In the genomic region with DNA sequence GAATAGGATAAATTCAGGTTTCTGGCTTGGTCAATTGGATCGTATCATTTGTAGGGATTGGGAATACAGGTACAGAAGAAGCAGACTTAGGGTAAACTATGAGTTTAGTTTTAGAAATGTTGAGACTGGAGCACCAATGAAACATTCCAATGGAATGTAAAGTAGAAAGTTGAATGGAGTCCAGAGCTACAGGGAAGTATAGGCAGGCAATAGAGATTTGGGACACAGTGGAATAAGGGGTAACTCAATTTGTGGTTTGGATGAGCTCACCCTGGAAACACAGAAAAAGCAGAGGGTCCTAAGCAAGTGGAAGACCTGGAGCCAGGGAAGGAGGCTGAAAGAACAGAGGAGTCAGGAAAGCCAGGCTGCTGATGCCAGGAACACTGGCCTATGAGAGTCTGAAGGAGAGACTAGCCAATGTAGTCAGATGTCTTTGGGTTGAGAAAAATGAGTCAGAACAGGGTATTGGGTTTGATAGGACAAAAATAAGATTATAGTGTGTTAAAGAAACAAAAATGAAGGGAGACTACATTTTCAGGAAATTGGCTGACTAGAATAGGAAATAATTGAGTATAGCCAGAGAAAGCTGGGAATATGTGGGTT, we compare ENCODE assay signal across 16 cellular contexts.
DNase-seq lines count a peak whose midpoint lies in the region; ATAC-seq, FAIRE-seq and TF ChIP-seq lines count a peak whose summit lies in the region.
"Had no signal": no experiment of that assay in that cellular context is flagged by ENCODE, and none has a peak within 500 bp of the region (broad histone marks: within the 10 kb centered on the region; RNA-seq: fewer than 3 reads in every experiment).

No MANE protein-coding gene starts in this region.

- TF ChIP-seq CTCF in bronchial epithelial cell (IDR thresholded peaks at IDR 0.05; ENCODE audit: insufficient read depth, low read length, severe bottlenecking) (no peak), CD14-positive monocyte (IDR thresholded peaks at IDR 0.05) (no peak), colonic mucosa (IDR thresholded peaks at IDR 0.05) (no peak)

- POLR2A ChIA-PET in CD8-positive, alpha-beta memory T cell (lab: Charles Lee), result no interaction called here
- POLR2A ChIA-PET in naive thymus-derived CD8-positive, alpha-beta T cell (lab: Charles Lee), result no interaction called here

- H3K27ac ChIP-seq in CD8-positive, alpha-beta memory T cell (ENCODE audit: low read depth, low read length), result no peak overlapping the region
- H3K27ac ChIP-seq in colonic mucosa, result no peak overlapping the region
- H3K27ac ChIP-seq: C4-2B, thoracic aorta had no signal

- H3K4me3 ChIP-seq in CD8-positive, alpha-beta memory T cell (ENCODE audit: low read length), result no peak overlapping the region
- H3K4me3 ChIP-seq in bronchial epithelial cell (ENCODE audit: low read depth, low read length) (no peak overlapping the region), colonic mucosa (no peak overlapping the region)
- H3K4me3 ChIP-seq: thoracic aorta had no signal

- H3K27ac Mint-ChIP-seq in CD8-positive, alpha-beta memory T cell, result peak overlapping the region in 6 of 8 donors; percentile 20 to 73 (median 46)
- peak overlapping the region in 8 of 10 donors; percentile 18 to 81 (median 62) for H3K27ac Mint-ChIP-seq in naive thymus-derived CD8-positive, alpha-beta T cell
- no peak overlapping the region for H3K27ac Mint-ChIP-seq in CD14-positive monocyte
- H3K27ac Mint-ChIP-seq: activated T-helper 2 cell treated with anti-CD3 and anti-CD28 coated beads, Interferon-gamma antibody, Interleukin-2, Interleukin-4, amounts not matched to agents 10 μg/mL and 5 μg/mL and 100 μg/mL, durations not matched to agents 14 hours and 24 hours and 36 hours; naive B cell had no signal

- CTCF ChIA-PET in CD8-positive, alpha-beta memory T cell (lab: Charles Lee), result no interaction called here

- no peak for DNase-seq in CD8-positive, alpha-beta memory T cell
- peak; percentile 54 for DNase-seq in HT1080 (ENCODE audit: low read depth)
- DNase-seq in bronchial epithelial cell (ENCODE audit: low read depth), result peak; percentile 60
- DNase-seq in naive thymus-derived CD8-positive, alpha-beta T cell, result no peak
- no peak for DNase-seq in T-helper 1 cell
- no peak for DNase-seq in CD14-positive monocyte (ENCODE audit: low spot score)
- DNase-seq in colonic mucosa, result no peak
- DNase-seq: activated CD8-positive, alpha-beta memory T cell treated with anti-CD3 and anti-CD28 coated beads for 24 hours; amniotic stem cell; DMS79 treated with DMSO at 0.1 percent for 48 hours; naive B cell had no signal

- FAIRE-seq in bronchial epithelial cell (lab: Jason Lieb, UNC), result no peak
- FAIRE-seq: endometrium had no signal

- no peaks in the 10 kb centered on the region for H3K4me1 ChIP-seq in CD8-positive, alpha-beta memory T cell (ENCODE audit: insufficient read depth, low read length)
- H3K4me1 ChIP-seq in colonic mucosa, result no peaks in the 10 kb centered on the region

- intact Hi-C loops in CD14-positive monocyte (cut with micrococcal nuclease), result no loop called here
- intact Hi-C loops in colonic mucosa (cut with DNase I), result no loop called here

- H3K4me3 Mint-ChIP-seq in CD8-positive, alpha-beta memory T cell, result no peak overlapping the region
- peak overlapping the region in 1 of 10 donors; percentile 10 for H3K4me3 Mint-ChIP-seq in naive thymus-derived CD8-positive, alpha-beta T cell
- H3K4me3 Mint-ChIP-seq in CD14-positive monocyte, result no peak overlapping the region
- H3K4me3 Mint-ChIP-seq: naive B cell, WTC11 had no signal

- no peaks in the 10 kb centered on the region for H3K36me3 ChIP-seq in CD8-positive, alpha-beta memory T cell (ENCODE audit: insufficient read depth, low read length)
- no peaks in the 10 kb centered on the region for H3K36me3 ChIP-seq in bronchial epithelial cell (ENCODE audit: control insufficient read depth, insufficient read depth, low read length)
- no peaks in the 10 kb centered on the region for H3K36me3 ChIP-seq in colonic mucosa
- H3K36me3 ChIP-seq: thoracic aorta had no signal

- H3K9me3 Mint-ChIP-seq in CD8-positive, alpha-beta memory T cell, result no peaks in the 10 kb centered on the region
- no peaks in the 10 kb centered on the region for H3K9me3 Mint-ChIP-seq in naive thymus-derived CD8-positive, alpha-beta T cell
- H3K9me3 Mint-ChIP-seq in CD14-positive monocyte, result peaks cover 0 to 3% (median 0%) of the 10 kb centered on the region in 7 donors
- H3K9me3 Mint-ChIP-seq: activated T-helper 2 cell treated with anti-CD3 and anti-CD28 coated beads, Interferon-gamma antibody, Interleukin-2, Interleukin-4, amounts not matched to agents 10 μg/mL and 5 μg/mL and 100 μg/mL, durations not matched to agents 14 hours and 24 hours and 36 hours; naive B cell had no signal

- no peaks in the 10 kb centered on the region for H3K9me3 ChIP-seq in CD8-positive, alpha-beta memory T cell (ENCODE audit: low read length)
- no peaks in the 10 kb centered on the region for H3K9me3 ChIP-seq in colonic mucosa
- H3K9me3 ChIP-seq: thoracic aorta had no signal

- no peak for ATAC-seq in naive thymus-derived CD8-positive, alpha-beta T cell
- ATAC-seq: WTC11 had no signal

- H3K27me3 ChIP-seq in CD8-positive, alpha-beta memory T cell (ENCODE audit: insufficient read depth, low read length, poor library complexity, severe bottlenecking), result no peaks in the 10 kb centered on the region
- no peaks in the 10 kb centered on the region for H3K27me3 ChIP-seq in bronchial epithelial cell (ENCODE audit: control insufficient read depth, insufficient read depth, low read length)
- H3K27me3 ChIP-seq in colonic mucosa, result no peaks in the 10 kb centered on the region

- H3K27me3 Mint-ChIP-seq in CD8-positive, alpha-beta memory T cell, result no peaks in the 10 kb centered on the region
- no peaks in the 10 kb centered on the region for H3K27me3 Mint-ChIP-seq in naive thymus-derived CD8-positive, alpha-beta T cell
- H3K27me3 Mint-ChIP-seq in CD14-positive monocyte (ENCODE audit: low read depth in 3 of 3), result peaks cover 2 to 4% (median 4%) of the 10 kb centered on the region in 3 donors

- peaks cover 0 to 37% (median 4%) of the 10 kb centered on the region in 3 donors for H3K36me3 Mint-ChIP-seq in CD8-positive, alpha-beta memory T cell
- peaks cover 0 to 42% (median 24%) of the 10 kb centered on the region in 3 donors for H3K36me3 Mint-ChIP-seq in naive thymus-derived CD8-positive, alpha-beta T cell
- no peaks in the 10 kb centered on the region for H3K36me3 Mint-ChIP-seq in CD14-positive monocyte
- H3K36me3 Mint-ChIP-seq: naive B cell had no signal

- H3K9ac ChIP-seq in colonic mucosa (ENCODE audit: low read depth in 2 of 2, low read length in 2 of 2), result no peak overlapping the region

- H3K4me1 Mint-ChIP-seq in CD8-positive, alpha-beta memory T cell, result peaks cover 14 to 32% (median 24%) of the 10 kb centered on the region in 3 donors
- H3K4me1 Mint-ChIP-seq in naive thymus-derived CD8-positive, alpha-beta T cell, result peaks cover 5 to 27% (median 25%) of the 10 kb centered on the region in 4 donors
- no peaks in the 10 kb centered on the region for H3K4me1 Mint-ChIP-seq in CD14-positive monocyte
- H3K4me1 Mint-ChIP-seq: naive B cell, WTC11 had no signal

Comparison
In these comparisons a context has a peak if more than half of its experiments do, and no peak if none do; other contexts are left out.
1. DNase-seq: peak in HT1080 (single experiment) and bronchial epithelial cell (single experiment); none in CD8-positive, alpha-beta memory T cell (0 of 5), naive thymus-derived CD8-positive, alpha-beta T cell (0 of 10), T-helper 1 cell (0 of 5), CD14-positive monocyte (single experiment) and colonic mucosa (single experiment).
2. H3K27ac Mint-ChIP-seq: peak in CD8-positive, alpha-beta memory T cell (6 of 8) and naive thymus-derived CD8-positive, alpha-beta T cell (8 of 10); none in CD14-positive monocyte (0 of 7).